In genomic region chrX:103630171-103630511, GRCh38 we compare ENCODE assay signal across 9 cellular contexts. TPM values are rescaled to one million over a fixed set of nuclear protein-coding genes. Genes with fewer than 3 reads are reported as not detected.
DNase-seq lines count a peak whose midpoint lies in the region; ATAC-seq, FAIRE-seq and TF ChIP-seq lines count a peak whose summit lies in the region.
"Had no signal": no experiment of that assay in that cellular context is flagged by ENCODE, and none has a peak within 500 bp of the region (broad histone marks: within the 10 kb centered on the region; RNA-seq: fewer than 3 reads in every experiment).

No MANE protein-coding gene starts in this region.

- H3K9me3 ChIP-seq in GM23248 (ENCODE audit: low read depth) (no peaks in the 10 kb centered on the region), right cardiac atrium (ENCODE audit: control insufficient read depth, low read length) (no peaks in the 10 kb centered on the region), small intestine (ENCODE audit: control insufficient read depth, low read depth) (no peaks in the 10 kb centered on the region)

- CTCF ChIA-PET in WTC11 (lab: Charles Lee) = interaction anchor here (0.6 to 2.2 kb wide), 32 partner anchors 9 to 288 kb away, joined by 3 to 23 read pairs (median 4); partner anchors contain the start of genes RAB9B, TCEAL3 and TCEAL4

- no peak for FAIRE-seq in small intestine (lab: Jason Lieb, UNC)
- no peak for FAIRE-seq in GM12892 (lab: Jason Lieb, UNC)

- H3K27me3 ChIP-seq in GM23248 (replicated peaks; ENCODE audit: insufficient read depth) (no peaks in the 10 kb centered on the region), right cardiac atrium (ENCODE audit: control insufficient read depth, insufficient read depth) (no peaks in the 10 kb centered on the region), small intestine (ENCODE audit: control insufficient read depth in 2 of 2, insufficient read depth in 2 of 2, low read length in 2 of 2) (no peaks in the 10 kb centered on the region)

- H3K27ac ChIP-seq in GM23248 (peak overlapping the region; percentile 80), right cardiac atrium (ENCODE audit: low read length) (peak overlapping the region; percentile 94), small intestine (ENCODE audit: low read depth in 1 of 2, low read length in 1 of 2) (peak overlapping the region; percentile 58 to 94)

- H3K4me3 ChIP-seq in GM23248 = peak overlapping the region; percentile 84
- peak overlapping the region; percentile 86 for H3K4me3 ChIP-seq in right cardiac atrium (ENCODE audit: low read length)
- peak overlapping the region; percentile 57 to 64 for H3K4me3 ChIP-seq in small intestine (ENCODE audit: low read depth in 1 of 2, low read length in 2 of 2)

- TF ChIP-seq POLR2A in GM12892 (IDR thresholded peaks at IDR 0.05; ENCODE audit: low read depth, low read length) = no peak

- no peaks in the 10 kb centered on the region for H4K20me1 ChIP-seq in GM23248 (ENCODE audit: insufficient read depth)

- TF ChIP-seq CTCF in WTC11 (IDR thresholded peaks at IDR 0.05) = no peak

- no peaks in the 10 kb centered on the region for H3K9me2 ChIP-seq in GM23248 (ENCODE audit: insufficient read depth)

- WGBS in GM23248 (ENCODE audit: low coverage in 1 of 2, low lambda C conversion rate in 2 of 2, missing lambda C conversion rate in 2 of 2), 2 experiments = 2 to 8% methylated on average over 6 of the region's 6 CpGs
- 8% methylated on average over 6 of the region's 6 CpGs for WGBS in right cardiac atrium
- 19 to 53% (median 21%) methylated on average over 6 of the region's 6 CpGs for WGBS in small intestine, 3 donors

- intact Hi-C loops in right cardiac atrium (cut with DNase I) = loop anchor here in 2 of 4 donors (5.0 kb wide), 1 partner anchor 98 kb away; no protein-coding TSS in a partner anchor

- POLR2A ChIA-PET in WTC11 (lab: Charles Lee) = interaction anchor here (0.7 to 1.4 kb wide), 3 partner anchors 9 to 93 kb away, joined by 3 to 4 read pairs (median 4); no protein-coding TSS in a partner anchor

- ATAC-seq in WTC11 = no peak
- no peak for ATAC-seq in right cardiac atrium
- ATAC-seq in GM19023 (IDR thresholded peaks at IDR 0.05; ENCODE audit: unreplicated experiment) = no peak

- peak overlapping the region; percentile 92 for H3K4me2 ChIP-seq in GM23248 (ENCODE audit: unreplicated experiment)

- peaks cover 6% of the 10 kb centered on the region; the same call in 1 of the 2 replicates for H3F3A ChIP-seq in GM23248 (ENCODE audit: insufficient read depth)

- peak overlapping the region; percentile 85 for H3K9ac ChIP-seq in GM23248

- no peaks in the 10 kb centered on the region for H3K36me3 ChIP-seq in GM23248 (ENCODE audit: low read depth)
- H3K36me3 ChIP-seq in small intestine (ENCODE audit: control insufficient read depth in 2 of 2, insufficient read depth in 2 of 2, low read length in 2 of 2) = no peaks in the 10 kb centered on the region

- H3K27ac Mint-ChIP-seq in WTC11 = peak overlapping the region; percentile 80

- H3K27me3 Mint-ChIP-seq in WTC11 (ENCODE audit: low read depth) = no peaks in the 10 kb centered on the region

- peak overlapping the region; percentile 95 for H2AFZ ChIP-seq in GM23248

- H3K4me3 Mint-ChIP-seq in WTC11 = peak overlapping the region; percentile 90

- peaks cover 10% of the 10 kb centered on the region for H3K4me1 Mint-ChIP-seq in WTC11

- H3K4me1 ChIP-seq in GM23248 (ENCODE audit: insufficient read depth) = peaks cover 18% of the 10 kb centered on the region
- H3K4me1 ChIP-seq in right cardiac atrium (ENCODE audit: control insufficient read depth, insufficient read depth, low read length) = no peaks in the 10 kb centered on the region
- H3K4me1 ChIP-seq in small intestine (ENCODE audit: control insufficient read depth in 2 of 2, insufficient read depth in 1 of 2, low read depth in 1 of 2, low read length in 1 of 2) = no peaks in the 10 kb centered on the region

- peaks cover 10% of the 10 kb centered on the region for H3K79me2 ChIP-seq in GM23248 (ENCODE audit: insufficient read depth)

- H3K9me3 Mint-ChIP-seq in WTC11 = no peaks in the 10 kb centered on the region

- in situ Hi-C loops in GM23248 (cut with MboI) = no loop called here

- DNase-seq in GM23248 (no peak), WTC11 (ENCODE audit: low spot score) (no peak), right cardiac atrium (no peak), small intestine (no peak), NCI-H1694 treated with DMSO at 0.1 percent for 48 hours (lab: John Stamatoyannopoulos, UW) (no peak), GM12892 (ENCODE audit: insufficient read length) (no peak)
- DNase-seq in NK-92 treated with Interleukin-12 subunit alpha and Interleukin-12 subunit beta, amount 100 ng/mL, for 24 hours (lab: John Stamatoyannopoulos, UW) = no peak
- DNase-seq: central memory CD4-positive, alpha-beta T cell had no signal

- no peaks in the 10 kb centered on the region for H3K36me3 Mint-ChIP-seq in WTC11

TF ChIP-seq in WTC11, 78 proteins besides CTCF, POLR2A, EP300 and RAD21:
- no peak for TF ChIP-seq KAT7 (CRISPR knock-in tag; IDR thresholded peaks at IDR 0.05; ENCODE audit: borderline replicate concordance)

RNA-seq across cellular contexts. Expression of gene TCEAL1, which starts 1.4 kb away (rescaled TPM):
- total RNA-seq in GM23248 (2014; rRNA removed; shearing (Covaris generic)) = 22.8 and 30.7 TPM in 2 replicates
- 30.6 and 32.0 TPM in 2 replicates for polyA plus RNA-seq in GM23248 (2016; fragmentation: Nextera tagmentation; extraction: Ambion mirVana)
- 4.6 to 4.9 TPM (median 4.7 TPM) in 3 replicates for total RNA-seq in WTC11 (2021)
- total RNA-seq in right cardiac atrium = 10 to 100 TPM; 33.5 to 41.1 (median 36.4) TPM
- polyA plus RNA-seq in right cardiac atrium = 42.5 TPM
- polyA plus RNA-seq in small intestine = 10 to 100 TPM; 17.9 to 33.0 (median 23.2) TPM
- polyA plus RNA-seq in GM12892 (2012; ENCODE audit: missing spikeins) = 18.6 TPM

RNA-seq across cellular contexts. Expression of gene TCEAL3, which starts 22.4 kb away (rescaled TPM):
- 16.3 and 33.4 TPM in 2 replicates for total RNA-seq in GM23248 (2014; rRNA removed; shearing (Covaris generic))
- polyA plus RNA-seq in GM23248 (2016; fragmentation: Nextera tagmentation; extraction: Ambion mirVana) (53.1 and 58.1 TPM in 2 replicates), right cardiac atrium (71.5 TPM), small intestine (10 to 100 TPM in 2 of 3 donors, 1 to 10 TPM in 1; 2.2 to 18.6 (median 12.7) TPM)
- total RNA-seq in WTC11 (2021) (9.3 to 14.1 TPM (median 11.7 TPM) in 3 replicates), right cardiac atrium (10 to 100 TPM; 35.4 to 42.8 (median 42.3) TPM)
- polyA plus RNA-seq in GM12892 (2012; ENCODE audit: missing spikeins) = 16.8 TPM

RNA-seq across cellular contexts. Expression of gene TCEAL4, which starts 44.8 kb away (rescaled TPM):
- total RNA-seq in GM23248 (2014; rRNA removed; shearing (Covaris generic)) = 41.1 and 44.5 TPM in 2 replicates
- polyA plus RNA-seq in GM23248 (2016; fragmentation: Nextera tagmentation; extraction: Ambion mirVana) = 108 and 112 TPM in 2 replicates
- total RNA-seq in WTC11 (2021) = 46.4 to 55.0 TPM (median 50.6 TPM) in 3 replicates
- 100 to 1,000 TPM in 2 of 4 donors, 10 to 100 TPM in 2; 85.3 to 128 (median 96.2) TPM for total RNA-seq in right cardiac atrium
- polyA plus RNA-seq in right cardiac atrium = 276 TPM
- 10 to 100 TPM; 13.0 to 86.8 (median 40.3) TPM for polyA plus RNA-seq in small intestine
- 56.6 TPM for polyA plus RNA-seq in GM12892 (2012; ENCODE audit: missing spikeins)

RNA-seq across cellular contexts. Expression of gene MORF4L2, which starts 56.4 kb away (rescaled TPM):
- total RNA-seq in GM23248 (2014; rRNA removed; shearing (Covaris generic)) = 640 and 664 TPM in 2 replicates
- polyA plus RNA-seq in GM23248 (2016; fragmentation: Nextera tagmentation; extraction: Ambion mirVana) (482 and 486 TPM in 2 replicates), right cardiac atrium (265 TPM), small intestine (100 to 1,000 TPM; 195 to 313 (median 203) TPM)
- total RNA-seq in WTC11 (2021) (325 to 355 TPM (median 329 TPM) in 3 replicates), right cardiac atrium (100 to 1,000 TPM; 187 to 269 (median 217) TPM)
- 164 TPM for polyA plus RNA-seq in GM12892 (2012; ENCODE audit: missing spikeins)
